9 cellular contexts compared by ENCODE assay signal in the genomic region with DNA sequence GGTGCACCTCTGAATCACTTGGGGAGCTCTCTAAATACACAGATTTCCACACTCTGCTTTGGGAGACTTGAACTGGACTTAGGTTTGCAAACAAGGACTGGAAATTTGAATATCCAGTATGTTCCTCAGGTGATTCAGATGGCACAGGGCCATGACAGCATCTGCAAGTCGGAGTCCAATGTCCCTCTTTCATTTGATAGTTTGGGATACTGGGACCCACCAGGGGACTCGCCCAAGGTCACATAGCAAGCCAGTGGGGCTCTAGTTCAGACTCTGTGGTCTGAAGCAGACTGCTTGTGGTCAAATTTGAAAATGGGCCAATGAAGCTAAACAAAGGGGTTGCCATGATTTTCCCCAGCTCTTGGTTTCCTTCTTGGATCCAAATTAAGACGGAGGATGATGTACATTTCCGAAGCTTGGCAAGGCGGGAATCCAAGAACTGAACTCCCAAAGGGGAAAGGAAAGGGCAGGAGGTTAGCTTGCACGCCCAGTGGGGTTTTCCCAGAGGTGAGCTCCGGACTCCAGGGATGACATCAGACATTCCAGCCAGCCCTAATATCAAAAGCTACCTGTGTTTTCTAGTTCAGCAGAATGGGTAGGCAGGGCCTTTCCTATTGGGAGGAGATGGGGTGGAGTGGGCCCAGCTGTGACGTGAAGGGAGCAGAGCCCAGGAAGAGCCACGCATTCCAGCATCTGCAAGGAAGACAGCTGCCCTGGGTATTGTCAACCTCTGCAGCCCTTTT. TPM values are rescaled to one million over a fixed set of nuclear protein-coding genes. Genes with fewer than 3 reads are reported as not detected.
A peak's percentile ranks its signal among the peaks of the same experiment; 100 is the strongest.
DNase-seq lines count a peak whose midpoint lies in the region; ATAC-seq, FAIRE-seq and TF ChIP-seq lines count a peak whose summit lies in the region.
"Had no signal": no experiment of that assay in that cellular context is flagged by ENCODE, and none has a peak within 500 bp of the region (broad histone marks: within the 10 kb centered on the region; RNA-seq: fewer than 3 reads in every experiment).

No MANE protein-coding gene starts in this region.

- H3K36me3 Mint-ChIP-seq in osteocyte (ENCODE audit: unreplicated experiment), result no peaks in the 10 kb centered on the region
- no peaks in the 10 kb centered on the region for H3K36me3 Mint-ChIP-seq in activated naive CD4-positive, alpha-beta T cell treated with anti-CD3 and anti-CD28 coated beads, Interleukin-2, amount 10 ng/mL, durations not matched to agents 7 days and 5 days
- H3K36me3 Mint-ChIP-seq: activated naive CD4-positive, alpha-beta T cell treated with anti-CD3 and anti-CD28 coated beads, Interleukin-2, amount 50 U/mL, for 24 hours had no signal

- peak; percentile 98 for DNase-seq in RWPE2 (ENCODE audit: low spot score)
- peak; percentile 72 for DNase-seq in fibroblast of mammary gland (ENCODE audit: low read depth)
- no peak for DNase-seq in osteocyte (ENCODE audit: extremely low spot score, unreplicated experiment)
- DNase-seq in superior temporal gyrus (ENCODE audit: extremely low spot score), result no peak
- no peak for DNase-seq in activated naive CD4-positive, alpha-beta T cell treated with anti-CD3 and anti-CD28 coated beads, Interleukin-2, amount 10 ng/mL, durations not matched to agents 7 days and 5 days
- no peak for DNase-seq in GM12892 (ENCODE audit: insufficient read length)
- no peak for DNase-seq in GM03348 (ENCODE audit: low spot score)

- peaks cover 65% of the 10 kb centered on the region for H3K4me1 ChIP-seq in ACC112 (ENCODE audit: control insufficient read depth, insufficient read depth, low read length, unreplicated experiment)
- peaks cover 72% of the 10 kb centered on the region for H3K4me1 ChIP-seq in RWPE2 (ENCODE audit: insufficient read depth, poor library complexity, severe bottlenecking)

- H3K9me3 ChIP-seq in RWPE2 (ENCODE audit: severe bottlenecking), result no peaks in the 10 kb centered on the region

- no peak overlapping the region for H2AFZ ChIP-seq in ACC112 (ENCODE audit: low read length, unreplicated experiment)

- no peaks in the 10 kb centered on the region for H3K27me3 ChIP-seq in ACC112 (ENCODE audit: insufficient read depth, low read length)
- no peaks in the 10 kb centered on the region for H3K27me3 ChIP-seq in RWPE2 (ENCODE audit: insufficient read depth, poor library complexity, severe bottlenecking)

- no peak for FAIRE-seq in GM12892 (lab: Jason Lieb, UNC)

- no peaks in the 10 kb centered on the region for H3K27me3 Mint-ChIP-seq in osteocyte (ENCODE audit: unreplicated experiment)
- H3K27me3 Mint-ChIP-seq in activated naive CD4-positive, alpha-beta T cell treated with anti-CD3 and anti-CD28 coated beads, Interleukin-2, amount 10 ng/mL, durations not matched to agents 7 days and 5 days, result no peaks in the 10 kb centered on the region
- H3K27me3 Mint-ChIP-seq: activated naive CD4-positive, alpha-beta T cell treated with anti-CD3 and anti-CD28 coated beads, Interleukin-2, amount 50 U/mL, for 24 hours had no signal

- CTCF ChIA-PET in activated naive CD4-positive, alpha-beta T cell treated with anti-CD3 and anti-CD28 coated beads, Interleukin-2, amount 10 ng/mL, durations not matched to agents 7 days and 5 days (lab: Charles Lee), result interaction anchor here (1.2 to 20.1 kb wide), 5 partner anchors 14 to 91 kb away, joined by 3 to 382 read pairs (median 10); no protein-coding TSS in a partner anchor

- no peak overlapping the region for H3K4me3 Mint-ChIP-seq in osteocyte (ENCODE audit: unreplicated experiment)
- no peak overlapping the region for H3K4me3 Mint-ChIP-seq in activated naive CD4-positive, alpha-beta T cell treated with anti-CD3 and anti-CD28 coated beads, Interleukin-2, amount 10 ng/mL, durations not matched to agents 7 days and 5 days
- H3K4me3 Mint-ChIP-seq: activated naive CD4-positive, alpha-beta T cell treated with anti-CD3 and anti-CD28 coated beads, Interleukin-2, amount 50 U/mL, for 24 hours had no signal

- peaks cover 57% of the 10 kb centered on the region for H3K4me1 Mint-ChIP-seq in osteocyte (ENCODE audit: unreplicated experiment)
- H3K4me1 Mint-ChIP-seq in activated naive CD4-positive, alpha-beta T cell treated with anti-CD3 and anti-CD28 coated beads, Interleukin-2, amount 10 ng/mL, durations not matched to agents 7 days and 5 days, result peaks cover 54% of the 10 kb centered on the region

- no peak for TF ChIP-seq CTCF in RWPE2 (IDR thresholded peaks at IDR 0.05; ENCODE audit: poor library complexity, severe bottlenecking)
- no peak for TF ChIP-seq CTCF in fibroblast of mammary gland (conservative IDR thresholded peaks at IDR 0.05; ENCODE audit: control insufficient read depth, insufficient read depth, low read depth, low read length)
- no peak for TF ChIP-seq CTCF in osteocyte (IDR thresholded peaks at IDR 0.05)

- peak overlapping the region; percentile 83 for H3K27ac Mint-ChIP-seq in osteocyte (ENCODE audit: unreplicated experiment)
- no peak overlapping the region for H3K27ac Mint-ChIP-seq in activated naive CD4-positive, alpha-beta T cell treated with anti-CD3 and anti-CD28 coated beads, Interleukin-2, amount 10 ng/mL, durations not matched to agents 7 days and 5 days
- H3K27ac Mint-ChIP-seq: activated naive CD4-positive, alpha-beta T cell treated with anti-CD3 and anti-CD28 coated beads, Interleukin-2, amount 50 U/mL, for 24 hours had no signal

- ATAC-seq in RWPE2 (ENCODE audit: low read depth), result peak; percentile 53

- H3K36me3 ChIP-seq in ACC112 (ENCODE audit: insufficient read depth, low read length) (no peaks in the 10 kb centered on the region), RWPE2 (ENCODE audit: low read depth) (no peaks in the 10 kb centered on the region)

- peaks cover 8% of the 10 kb centered on the region for H3K79me2 ChIP-seq in ACC112 (ENCODE audit: control insufficient read depth, insufficient read depth, low read length, unreplicated experiment)

- H3K9me3 Mint-ChIP-seq in osteocyte (ENCODE audit: unreplicated experiment), result no peaks in the 10 kb centered on the region
- H3K9me3 Mint-ChIP-seq in activated naive CD4-positive, alpha-beta T cell treated with anti-CD3 and anti-CD28 coated beads, Interleukin-2, amount 10 ng/mL, durations not matched to agents 7 days and 5 days, result no peaks in the 10 kb centered on the region
- H3K9me3 Mint-ChIP-seq: activated naive CD4-positive, alpha-beta T cell treated with anti-CD3 and anti-CD28 coated beads, Interleukin-2, amount 50 U/mL, for 24 hours had no signal

- H3K27ac ChIP-seq in ACC112 (ENCODE audit: low read depth, low read length) (peak overlapping the region; percentile 96), RWPE2 (ENCODE audit: poor library complexity, severe bottlenecking) (peak overlapping the region; percentile 91)

- TF ChIP-seq POLR2A in GM12892 (IDR thresholded peaks at IDR 0.05; ENCODE audit: low read depth, low read length), result no peak

- H3K4me3 ChIP-seq in ACC112 (ENCODE audit: low read depth, low read length) (peak overlapping the region; percentile 18; the same call in 1 of the 2 replicates), RWPE2 (ENCODE audit: severe bottlenecking) (no peak overlapping the region), fibroblast of mammary gland (ENCODE audit: control insufficient read depth, low read depth, low read length) (no peak overlapping the region)

RNA-seq across cellular contexts. Expression of a gene that starts 3.4 kb away (rescaled TPM):
- total RNA-seq in osteocyte, result 23.7 and 23.8 TPM in 2 replicates
- polyA plus RNA-seq in GM12892 (2012; ENCODE audit: missing spikeins), result 5.2 TPM

RNA-seq across cellular contexts. Expression of a gene that starts 11.4 kb away (rescaled TPM):
- total RNA-seq in osteocyte, result 31.5 and 32.3 TPM in 2 replicates
- polyA plus RNA-seq in GM12892 (2012; ENCODE audit: missing spikeins), result 3.3 TPM

RNA-seq across cellular contexts. Expression of a gene that starts 18.5 kb away (rescaled TPM):
- total RNA-seq in osteocyte, result not detected in 2 replicates
- polyA plus RNA-seq in GM12892 (2012; ENCODE audit: missing spikeins), result 0.28 TPM

RNA-seq across cellular contexts. Expression of a gene that starts 48.5 kb away (rescaled TPM):
- 37.4 and 37.7 TPM in 2 replicates for total RNA-seq in osteocyte
- polyA plus RNA-seq in GM12892 (2012; ENCODE audit: missing spikeins), result 0.89 TPM

RNA-seq across cellular contexts. Expression of a gene that starts 51.5 kb away (rescaled TPM):
- not detected in 2 replicates for total RNA-seq in osteocyte
- polyA plus RNA-seq in GM12892 (2012; ENCODE audit: missing spikeins), result not detected

Comparison
In these comparisons a context has a peak if more than half of its experiments do, and no peak if none do; other contexts are left out.
1. DNase-seq: peak in RWPE2 (single experiment) and fibroblast of mammary gland (single experiment); none in osteocyte (single experiment), superior temporal gyrus (single experiment), activated naive CD4-positive, alpha-beta T cell treated with anti-CD3 and anti-CD28 coated beads, Interleukin-2, amount 10 ng/mL, durations not matched to agents 7 days and 5 days (single experiment), GM12892 (single experiment) and GM03348 (single experiment).